Comparison of ENCODE assay signal across 11 cellular contexts in the genomic region with DNA sequence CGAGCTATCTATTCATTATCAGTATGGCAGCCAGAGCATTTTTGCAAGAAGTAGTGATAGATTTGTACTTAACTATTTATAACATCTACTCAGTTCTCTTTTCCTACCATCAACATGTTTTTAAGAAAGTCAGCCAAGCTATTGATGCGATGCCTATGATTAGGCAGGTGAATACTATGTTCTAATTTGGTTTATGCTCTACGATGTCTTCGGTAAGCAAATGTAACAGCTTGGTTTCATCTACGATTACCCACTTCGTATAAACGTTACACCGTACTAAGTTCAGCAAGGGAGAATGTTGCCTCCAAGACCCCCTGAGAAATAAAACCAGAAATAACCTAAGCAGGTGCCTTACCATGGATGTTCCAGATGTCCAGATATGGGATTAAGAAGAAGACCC. TPM values are rescaled to one million over a fixed set of nuclear protein-coding genes. Genes with fewer than 3 reads are reported as not detected.
A peak's percentile ranks its signal among the peaks of the same experiment; 100 is the strongest.
DNase-seq lines count a peak whose midpoint lies in the region; ATAC-seq and TF ChIP-seq lines count a peak whose summit lies in the region.
"Had no signal": no experiment of that assay in that cellular context is flagged by ENCODE, and none has a peak within 500 bp of the region (broad histone marks: within the 10 kb centered on the region; RNA-seq: fewer than 3 reads in every experiment).

No MANE protein-coding gene starts in this region.

- H3K9me3 ChIP-seq in BLaER1 (no peaks in the 10 kb centered on the region), prostate gland (no peaks in the 10 kb centered on the region)

- peaks cover 55% of the 10 kb centered on the region for H3K4me1 Mint-ChIP-seq in activated CD4-positive, alpha-beta memory T cell treated with anti-CD3 and anti-CD28 coated beads for 36 hours (ENCODE audit: low read depth)
- no peaks in the 10 kb centered on the region for H3K4me1 Mint-ChIP-seq in nephron progenitor cell
- H3K4me1 Mint-ChIP-seq in Calu3 (ENCODE audit: low read depth, unreplicated experiment): no peaks in the 10 kb centered on the region

- no TSS peak for BruUV-seq in Calu3 (replicated peaks; lab: Mats Ljungman, UMichigan)

- POLR2A ChIA-PET in activated CD4-positive, alpha-beta memory T cell treated with anti-CD3 and anti-CD28 coated beads for 36 hours (lab: Charles Lee): interaction anchor here (0.6 to 2.4 kb wide), 7 partner anchors 9 to 366 kb away, joined by 3 to 13 read pairs (median 6); a partner anchor contains a TSS

- ATAC-seq in GM19025 (IDR thresholded peaks at IDR 0.05; ENCODE audit: low read depth, unreplicated experiment): peak; percentile 37
- ATAC-seq in HG02970 (IDR thresholded peaks at IDR 0.05; ENCODE audit: low FRiP score, unreplicated experiment): peak; percentile 16

- H3K36me3 ChIP-seq in BLaER1: no peaks in the 10 kb centered on the region
- no peaks in the 10 kb centered on the region for H3K36me3 ChIP-seq in prostate gland

- peaks cover 22% of the 10 kb centered on the region for H3K4me1 ChIP-seq in BLaER1
- no peaks in the 10 kb centered on the region for H3K4me1 ChIP-seq in prostate gland (replicated peaks)

- H3K4me3 Mint-ChIP-seq in activated CD4-positive, alpha-beta memory T cell treated with anti-CD3 and anti-CD28 coated beads for 36 hours: peak overlapping the region; percentile 99
- no peak overlapping the region for H3K4me3 Mint-ChIP-seq in nephron progenitor cell
- no peak overlapping the region for H3K4me3 Mint-ChIP-seq in Calu3 (ENCODE audit: low read depth, unreplicated experiment)

- no peak overlapping the region for H3K9ac ChIP-seq in BLaER1

- TF ChIP-seq CTCF in nephron progenitor cell (IDR thresholded peaks at IDR 0.05) (no peak), Calu3 (IDR thresholded peaks at IDR 0.05; ENCODE audit: unreplicated experiment) (no peak), prostate gland (IDR thresholded peaks at IDR 0.05) (no peak)

- no peak for DNase-seq in activated CD4-positive, alpha-beta memory T cell treated with anti-CD3 and anti-CD28 coated beads for 36 hours
- DNase-seq in nephron progenitor cell (no peak), Calu3 (no peak), prostate gland (ENCODE audit: low spot score) (no peak)
- DNase-seq in stimulated activated CD4-positive, alpha-beta T cell treated with anti-CD3 and anti-CD28 coated beads, Interleukin-2, amount 100 ng/mL, for 24 hours: no peak

- H3K27ac Mint-ChIP-seq in activated CD4-positive, alpha-beta memory T cell treated with anti-CD3 and anti-CD28 coated beads for 36 hours: peak overlapping the region; percentile 98
- H3K27ac Mint-ChIP-seq in nephron progenitor cell: no peak overlapping the region
- H3K27ac Mint-ChIP-seq in Calu3 (ENCODE audit: unreplicated experiment): no peak overlapping the region

- no peaks in the 10 kb centered on the region for H3K27me3 Mint-ChIP-seq in activated CD4-positive, alpha-beta memory T cell treated with anti-CD3 and anti-CD28 coated beads for 36 hours
- H3K27me3 Mint-ChIP-seq in nephron progenitor cell (ENCODE audit: low read depth, poor library complexity) (peaks cover 2% of the 10 kb centered on the region), Calu3 (ENCODE audit: unreplicated experiment) (no peaks in the 10 kb centered on the region)

- 91% methylated on average over 8 of the region's 8 CpGs for WGBS in prostate gland

- H3K36me3 Mint-ChIP-seq in activated CD4-positive, alpha-beta memory T cell treated with anti-CD3 and anti-CD28 coated beads for 36 hours: peaks cover 15% of the 10 kb centered on the region
- H3K36me3 Mint-ChIP-seq in nephron progenitor cell (ENCODE audit: low read depth) (no peaks in the 10 kb centered on the region), Calu3 (ENCODE audit: insufficient read depth, unreplicated experiment) (no peaks in the 10 kb centered on the region)

- H3K9me3 Mint-ChIP-seq in activated CD4-positive, alpha-beta memory T cell treated with anti-CD3 and anti-CD28 coated beads for 36 hours: peaks cover 5% of the 10 kb centered on the region
- peaks cover 6% of the 10 kb centered on the region for H3K9me3 Mint-ChIP-seq in nephron progenitor cell
- no peaks in the 10 kb centered on the region for H3K9me3 Mint-ChIP-seq in Calu3 (ENCODE audit: low read depth, unreplicated experiment)

- no peak overlapping the region for H3K27ac ChIP-seq in BLaER1
- H3K27ac ChIP-seq in prostate gland: no peak overlapping the region
- H3K27ac ChIP-seq: SK-N-MC had no signal

- H3K4me3 ChIP-seq in BLaER1: no peak overlapping the region
- H3K4me3 ChIP-seq in prostate gland: no peak overlapping the region
- H3K4me3 ChIP-seq: SK-N-MC, smooth muscle cell had no signal

- H4K20me1 ChIP-seq in BLaER1: no peaks in the 10 kb centered on the region

- H3K4me2 ChIP-seq in BLaER1: peak overlapping the region; percentile 16
- H3K4me2 ChIP-seq: smooth muscle cell had no signal

- CTCF ChIA-PET in activated CD4-positive, alpha-beta memory T cell treated with anti-CD3 and anti-CD28 coated beads for 36 hours (lab: Charles Lee): interaction anchor here (0.9 to 2.3 kb wide), 7 partner anchors 34 to 205 kb away, joined by 3 to 14 read pairs (median 4); a partner anchor contains a TSS
- CTCF ChIA-PET in Calu3 (lab: Charles Lee): no interaction called here

- intact Hi-C loops in activated CD4-positive, alpha-beta memory T cell treated with anti-CD3 and anti-CD28 coated beads for 36 hours (cut with micrococcal nuclease): loop anchor here (1.0 to 2.0 kb wide), 4 partner anchors 8 to 164 kb away; a partner anchor contains a TSS
- intact Hi-C loops in Calu3 (cut with micrococcal nuclease; ENCODE audit: unreplicated experiment) (no loop called here), prostate gland (cut with DNase I) (no loop called here)

- H3K27me3 ChIP-seq in BLaER1: no peaks in the 10 kb centered on the region
- H3K27me3 ChIP-seq in prostate gland (replicated peaks; ENCODE audit: insufficient read depth): no peaks in the 10 kb centered on the region

- no peak for TF ChIP-seq POLR2A in prostate gland (IDR thresholded peaks at IDR 0.05)

RNA-seq across cellular contexts. Expression of a gene that starts 0.4 kb away (rescaled TPM):
- total RNA-seq in activated CD4-positive, alpha-beta memory T cell treated with anti-CD3 and anti-CD28 coated beads for 36 hours: 10 to 100 TPM; 17.3 to 18.7 TPM
- total RNA-seq in Calu3 (2022): not detected in 2 replicates
- 1 to 10 TPM in 1 of 2 donors, not detected in 1; 2.6 TPM for total RNA-seq in prostate gland
- total RNA-seq: endothelial cell of umbilical vein, smooth muscle cell had no signal

Comparison
In these comparisons a context has a peak if more than half of its experiments do, and no peak if none do; other contexts are left out.
1. RNA of a gene that starts 0.4 kb away (total RNA-seq): 17.3 to 18.7 TPM in activated CD4-positive, alpha-beta memory T cell treated with anti-CD3 and anti-CD28 coated beads for 36 hours; 2.6 TPM in prostate gland and not detected in Calu3; every median in the first group is over 4 times any median in the second.